ENCODE assay signal across 9 cellular contexts in the genomic region with DNA sequence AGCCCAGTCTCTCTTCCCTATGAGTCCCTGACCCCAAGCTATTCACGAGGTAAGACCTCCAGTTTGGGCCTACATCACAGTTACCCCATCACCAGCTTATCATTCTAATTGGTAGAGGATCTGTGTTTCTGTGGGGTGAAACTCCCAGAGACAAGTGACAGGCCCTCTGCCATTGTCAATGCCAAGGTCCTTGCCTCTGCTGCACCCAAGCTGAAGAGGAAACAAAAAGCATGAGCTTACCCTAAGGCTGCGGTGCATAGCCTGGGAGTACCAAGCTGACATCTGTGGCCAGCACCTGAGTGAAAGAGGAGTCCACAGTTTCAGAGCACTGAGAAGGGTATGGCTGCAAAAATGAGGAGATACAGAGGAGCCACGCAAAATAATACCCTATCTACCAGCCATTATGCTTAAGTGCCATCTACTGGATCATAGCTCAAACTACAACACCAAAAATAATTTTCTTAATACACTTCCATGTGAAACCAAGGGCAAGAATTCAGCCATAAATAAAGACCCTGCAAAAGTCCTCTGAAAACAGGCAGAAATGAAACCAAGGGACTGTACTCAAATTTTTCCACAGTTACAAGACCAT.
DNase-seq lines count a peak whose midpoint lies in the region; TF ChIP-seq lines count a peak whose summit lies in the region.
"Had no signal": no experiment of that assay in that cellular context is flagged by ENCODE, and none has a peak within 500 bp of the region (broad histone marks: within the 10 kb centered on the region; RNA-seq: fewer than 3 reads in every experiment).

No MANE protein-coding gene starts in this region.

- TF ChIP-seq RAD21 in liver (IDR thresholded peaks at IDR 0.05), result peak; percentile 95 to 96

- H3K4me3 ChIP-seq in liver (ENCODE audit: low read depth in 1 of 3, low read length in 3 of 3), result no peak overlapping the region
- H3K4me3 ChIP-seq in tibial artery, result no peak overlapping the region
- H3K4me3 ChIP-seq: skin epidermis had no signal

- H3K27ac ChIP-seq in liver (ENCODE audit: low read depth in 1 of 2, low read length in 2 of 2) (no peak overlapping the region), tibial artery (no peak overlapping the region)
- H3K27ac ChIP-seq: skin epidermis had no signal

- TF ChIP-seq CTCF in GM12872 (IDR thresholded peaks at IDR 0.05; ENCODE audit: insufficient read depth, low read depth, low read length), result peak; percentile 63
- peak; percentile 75 for TF ChIP-seq CTCF in liver (IDR thresholded peaks at IDR 0.05; ENCODE audit: low read depth, low read length, missing input control)
- peak in 1 of 2 experiments; percentile 11 for TF ChIP-seq CTCF in tibial artery (IDR thresholded peaks at IDR 0.05)

- H3K36me3 ChIP-seq in liver (ENCODE audit: control insufficient read depth in 4 of 4, insufficient read depth in 3 of 4, low read depth in 1 of 4, low read length in 3 of 4), result no peaks in the 10 kb centered on the region
- no peaks in the 10 kb centered on the region for H3K36me3 ChIP-seq in tibial artery

- DNase-seq in HT-29 (ENCODE audit: low spot score) (peak; percentile 35), RKO (ENCODE audit: low spot score) (peak; percentile 41), tibial artery (no peak), ureter (ENCODE audit: low spot score) (no peak), KG1 (lab: John Stamatoyannopoulos, UW) (no peak), activated gamma-delta T cell treated with Interleukin-2 at 50 U/mL for 16 hours (no peak)

- no peak overlapping the region for H3K9ac ChIP-seq in liver (ENCODE audit: low read depth in 1 of 2, low read length in 2 of 2)

- no peaks in the 10 kb centered on the region for H3K9me3 ChIP-seq in liver (ENCODE audit: control insufficient read depth in 4 of 4, low read length in 3 of 4)
- peaks cover 0 to 2% (median 0%) of the 10 kb centered on the region in 3 donors for H3K9me3 ChIP-seq in tibial artery

- 47% methylated on average over 3 of the region's 3 CpGs for WGBS in liver

- H3K27me3 ChIP-seq in liver (ENCODE audit: control insufficient read depth in 4 of 4, insufficient read depth in 4 of 4, low read length in 3 of 4) (no peaks in the 10 kb centered on the region), tibial artery (no peaks in the 10 kb centered on the region)

- intact Hi-C loops in tibial artery (cut with DNase I; ENCODE audit: low total_unique reads), result no loop called here

- H3K4me1 ChIP-seq in liver (ENCODE audit: control insufficient read depth in 4 of 4, insufficient read depth in 4 of 4, low read length in 3 of 4), result no peaks in the 10 kb centered on the region
- no peaks in the 10 kb centered on the region for H3K4me1 ChIP-seq in tibial artery

TF ChIP-seq in liver, 16 proteins besides CTCF, POLR2A, EP300 and RAD21:
- TF ChIP-seq FOXA2 (IDR thresholded peaks at IDR 0.05) (no peak), GABPA (IDR thresholded peaks at IDR 0.05 in 1 of 2, conservative IDR thresholded peaks at IDR 0.05 in 1 of 2) (no peak), HNF4G (IDR thresholded peaks at IDR 0.05) (no peak), NR2F2 (IDR thresholded peaks at IDR 0.05) (no peak), FOXA1 (IDR thresholded peaks at IDR 0.05) (no peak), YY1 (IDR thresholded peaks at IDR 0.05) (no peak), TAF1 (conservative IDR thresholded peaks at IDR 0.05) (no peak), JUND (IDR thresholded peaks at IDR 0.05) (no peak)
- TF ChIP-seq, protein P1, sequence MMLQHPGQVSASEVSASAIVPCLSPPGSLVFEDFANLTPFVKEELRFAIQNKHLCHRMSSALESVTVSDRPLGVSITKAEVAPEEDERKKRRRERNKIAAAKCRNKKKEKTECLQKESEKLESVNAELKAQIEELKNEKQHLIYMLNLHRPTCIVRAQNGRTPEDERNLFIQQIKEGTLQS (IDR thresholded peaks at IDR 0.05), result no peak
- TF ChIP-seq, protein P2, sequence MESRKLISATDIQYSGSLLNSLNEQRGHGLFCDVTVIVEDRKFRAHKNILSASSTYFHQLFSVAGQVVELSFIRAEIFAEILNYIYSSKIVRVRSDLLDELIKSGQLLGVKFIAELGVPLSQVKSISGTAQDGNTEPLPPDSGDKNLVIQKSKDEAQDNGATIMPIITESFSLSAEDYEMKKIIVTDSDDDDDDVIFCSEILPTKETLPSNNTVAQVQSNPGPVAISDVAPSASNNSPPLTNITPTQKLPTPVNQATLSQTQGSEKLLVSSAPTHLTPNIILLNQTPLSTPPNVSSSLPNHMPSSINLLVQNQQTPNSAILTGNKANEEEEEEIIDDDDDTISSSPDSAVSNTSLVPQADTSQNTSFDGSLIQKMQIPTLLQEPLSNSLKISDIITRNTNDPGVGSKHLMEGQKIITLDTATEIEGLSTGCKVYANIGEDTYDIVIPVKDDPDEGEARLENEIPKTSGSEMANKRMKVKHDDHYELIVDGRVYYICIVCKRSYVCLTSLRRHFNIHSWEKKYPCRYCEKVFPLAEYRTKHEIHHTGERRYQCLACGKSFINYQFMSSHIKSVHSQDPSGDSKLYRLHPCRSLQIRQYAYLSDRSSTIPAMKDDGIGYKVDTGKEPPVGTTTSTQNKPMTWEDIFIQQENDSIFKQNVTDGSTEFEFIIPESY (IDR thresholded peaks at IDR 0.05), result no peak
- TF ChIP-seq, protein P3, sequence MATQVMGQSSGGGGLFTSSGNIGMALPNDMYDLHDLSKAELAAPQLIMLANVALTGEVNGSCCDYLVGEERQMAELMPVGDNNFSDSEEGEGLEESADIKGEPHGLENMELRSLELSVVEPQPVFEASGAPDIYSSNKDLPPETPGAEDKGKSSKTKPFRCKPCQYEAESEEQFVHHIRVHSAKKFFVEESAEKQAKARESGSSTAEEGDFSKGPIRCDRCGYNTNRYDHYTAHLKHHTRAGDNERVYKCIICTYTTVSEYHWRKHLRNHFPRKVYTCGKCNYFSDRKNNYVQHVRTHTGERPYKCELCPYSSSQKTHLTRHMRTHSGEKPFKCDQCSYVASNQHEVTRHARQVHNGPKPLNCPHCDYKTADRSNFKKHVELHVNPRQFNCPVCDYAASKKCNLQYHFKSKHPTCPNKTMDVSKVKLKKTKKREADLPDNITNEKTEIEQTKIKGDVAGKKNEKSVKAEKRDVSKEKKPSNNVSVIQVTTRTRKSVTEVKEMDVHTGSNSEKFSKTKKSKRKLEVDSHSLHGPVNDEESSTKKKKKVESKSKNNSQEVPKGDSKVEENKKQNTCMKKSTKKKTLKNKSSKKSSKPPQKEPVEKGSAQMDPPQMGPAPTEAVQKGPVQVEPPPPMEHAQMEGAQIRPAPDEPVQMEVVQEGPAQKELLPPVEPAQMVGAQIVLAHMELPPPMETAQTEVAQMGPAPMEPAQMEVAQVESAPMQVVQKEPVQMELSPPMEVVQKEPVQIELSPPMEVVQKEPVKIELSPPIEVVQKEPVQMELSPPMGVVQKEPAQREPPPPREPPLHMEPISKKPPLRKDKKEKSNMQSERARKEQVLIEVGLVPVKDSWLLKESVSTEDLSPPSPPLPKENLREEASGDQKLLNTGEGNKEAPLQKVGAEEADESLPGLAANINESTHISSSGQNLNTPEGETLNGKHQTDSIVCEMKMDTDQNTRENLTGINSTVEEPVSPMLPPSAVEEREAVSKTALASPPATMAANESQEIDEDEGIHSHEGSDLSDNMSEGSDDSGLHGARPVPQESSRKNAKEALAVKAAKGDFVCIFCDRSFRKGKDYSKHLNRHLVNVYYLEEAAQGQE (IDR thresholded peaks at IDR 0.05), result no peak
- TF ChIP-seq, protein P4, sequence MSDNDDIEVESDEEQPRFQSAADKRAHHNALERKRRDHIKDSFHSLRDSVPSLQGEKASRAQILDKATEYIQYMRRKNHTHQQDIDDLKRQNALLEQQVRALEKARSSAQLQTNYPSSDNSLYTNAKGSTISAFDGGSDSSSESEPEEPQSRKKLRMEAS (IDR thresholded peaks at IDR 0.05), result no peak

Comparison
In these comparisons a context has a peak if more than half of its experiments do, and no peak if none do; other contexts are left out.
1. DNase-seq: peak in HT-29 (single experiment) and RKO (single experiment); none in tibial artery (0 of 2), ureter (single experiment), KG1 (single experiment) and activated gamma-delta T cell treated with Interleukin-2 at 50 U/mL for 16 hours (single experiment).